18 cellular contexts compared by ENCODE assay signal in the genomic region with DNA sequence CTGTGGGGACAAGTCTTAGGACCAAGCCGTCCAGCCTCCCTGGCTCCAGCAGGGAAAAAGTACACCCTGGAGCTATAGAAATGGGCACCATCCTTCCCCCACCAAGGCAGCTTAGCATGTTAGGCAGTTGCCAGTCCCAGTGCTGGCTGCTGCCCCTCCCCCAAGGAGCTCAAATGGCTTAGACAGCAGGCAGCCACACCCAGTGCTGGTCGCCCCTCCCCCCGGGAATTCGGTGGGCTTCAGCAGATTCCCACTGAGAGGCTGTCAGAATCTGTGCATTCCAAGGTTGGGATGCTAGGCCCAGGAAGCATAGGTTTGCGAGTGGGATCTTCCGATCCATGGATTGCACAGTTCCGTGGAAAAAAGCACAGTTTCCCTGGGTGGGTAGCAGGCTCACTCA.
"Had no signal": no experiment of that assay in that cellular context is flagged by ENCODE, and none has a peak within 500 bp of the region (broad histone marks: within the 10 kb centered on the region; RNA-seq: fewer than 3 reads in every experiment).

No MANE protein-coding gene starts in this region.

- H3K27ac ChIP-seq: dorsolateral prefrontal cortex, epithelial cell of prostate, esophagus muscularis mucosa, gastroesophageal sphincter, pancreas, right lobe of liver, testis, tibial nerve, upper lobe of right lung, vagina had no signal

- FAIRE-seq: pancreas had no signal

- H3K4me3 ChIP-seq: dorsolateral prefrontal cortex, esophagus muscularis mucosa, gastroesophageal sphincter, lung, pancreas, right lobe of liver, testis, tibial nerve, upper lobe of right lung, vagina had no signal

- H3K9me3 ChIP-seq: esophagus muscularis mucosa, gastroesophageal sphincter, pancreas, right lobe of liver, testis, tibial nerve, upper lobe of right lung, vagina had no signal

- DNase-seq: cortex of kidney; dorsolateral prefrontal cortex; effector memory CD4-positive, alpha-beta T cell; left colon; left ventricle myocardium superior; naive thymus-derived CD4-positive, alpha-beta T cell; nucleus accumbens; right lobe of liver; stimulated activated CD4-positive, alpha-beta T cell treated with anti-CD3 and anti-CD28 coated beads, Interleukin-4, amount 100 ng/mL, for 24 hours; testis; upper lobe of right lung had no signal

- H3K36me3 ChIP-seq: esophagus muscularis mucosa, gastroesophageal sphincter, pancreas, right lobe of liver, tibial nerve, upper lobe of right lung, vagina had no signal

- H3K4me1 ChIP-seq: esophagus muscularis mucosa, gastroesophageal sphincter, pancreas, right lobe of liver, testis, tibial nerve, upper lobe of right lung, vagina had no signal

- H3K27me3 ChIP-seq: esophagus muscularis mucosa, gastroesophageal sphincter, pancreas, right lobe of liver, testis, tibial nerve, upper lobe of right lung, vagina had no signal
